In genomic region chr4:107837298-107837697, GRCh38 we compare ENCODE assay signal across 26 cellular contexts. TPM values are rescaled to one million over a fixed set of nuclear protein-coding genes. Genes with fewer than 3 reads are reported as not detected.
DNase-seq lines count a peak whose midpoint lies in the region; ATAC-seq, FAIRE-seq and TF ChIP-seq lines count a peak whose summit lies in the region.
"Had no signal": no experiment of that assay in that cellular context is flagged by ENCODE, and none has a peak within 500 bp of the region (broad histone marks: within the 10 kb centered on the region; RNA-seq: fewer than 3 reads in every experiment).

No MANE protein-coding gene starts in this region.

- H3K4me3 ChIP-seq in right atrium auricular region (no peak overlapping the region), left ventricle myocardium inferior (no peak overlapping the region), psoas muscle (no peak overlapping the region)
- H3K4me3 ChIP-seq: tibial nerve had no signal

- no peak for TF ChIP-seq POLR2A in H54 (IDR thresholded peaks at IDR 0.05; ENCODE audit: low read depth, low read length)

- H3K9me3 ChIP-seq in right atrium auricular region (no peaks in the 10 kb centered on the region), left ventricle myocardium inferior (replicated peaks) (no peaks in the 10 kb centered on the region), psoas muscle (no peaks in the 10 kb centered on the region)
- H3K9me3 ChIP-seq: tibial nerve had no signal

- H3K27ac ChIP-seq in right atrium auricular region (peak overlapping the region in 1 of 2 donors; percentile 40), left ventricle myocardium inferior (replicated peaks) (peak overlapping the region; percentile 17), psoas muscle (no peak overlapping the region)
- H3K27ac ChIP-seq: C4-2B had no signal

- H3K27me3 ChIP-seq in right atrium auricular region (no peaks in the 10 kb centered on the region), left ventricle myocardium inferior (ENCODE audit: low read depth) (no peaks in the 10 kb centered on the region), psoas muscle (ENCODE audit: insufficient read depth in 3 of 3, low read length in 2 of 3) (no peaks in the 10 kb centered on the region)
- H3K27me3 ChIP-seq: tibial nerve had no signal

- intact Hi-C loops in Right ventricle myocardium superior (cut with DNase I): no loop called here
- intact Hi-C loops in left ventricle myocardium inferior (cut with micrococcal nuclease): no loop called here
- intact Hi-C loops in psoas muscle (cut with DNase I): no loop called here

- no peak for FAIRE-seq in H54 (lab: Jason Lieb, UNC)
- FAIRE-seq: G401.6, GM19239 had no signal

- H3K36me3 ChIP-seq in right atrium auricular region (no peaks in the 10 kb centered on the region), left ventricle myocardium inferior (no peaks in the 10 kb centered on the region), psoas muscle (ENCODE audit: insufficient read depth in 1 of 2, low read depth in 1 of 2) (no peaks in the 10 kb centered on the region)
- H3K36me3 ChIP-seq: tibial nerve had no signal

- TF ChIP-seq CTCF in right atrium auricular region (IDR thresholded peaks at IDR 0.05) (no peak), left ventricle myocardium inferior (IDR thresholded peaks at IDR 0.05; ENCODE audit: borderline replicate concordance) (no peak), psoas muscle (IDR thresholded peaks at IDR 0.05) (no peak)

- peak; percentile 55 for DNase-seq in Right ventricle myocardium superior
- no peak for DNase-seq in right atrium auricular region (ENCODE audit: low spot score)
- peak; percentile 19 for DNase-seq in left ventricle myocardium inferior
- DNase-seq in psoas muscle: no peak
- DNase-seq in H54 (ENCODE audit: insufficient read length, low spot score): no peak
- DNase-seq in stimulated activated CD8-positive, alpha-beta memory T cell treated with anti-CD3 and anti-CD28 coated beads, Interleukin-4, amount 100 ng/mL, for 48 hours: no peak
- DNase-seq: activated CD4-positive, alpha-beta T cell treated with anti-CD3 and anti-CD28 coated beads, Interleukin-2, amount 10 ng/mL, durations not matched to agents 7 days and 5 days; activated effector memory CD4-positive, alpha-beta T cell treated with anti-CD3 and anti-CD28 coated beads, Interleukin-2, amount 50 U/mL, for 16 hours; KG1; NCI-H1048; NCI-H2029; NCI-H510A treated with DMSO at 0.1 percent for 48 hours; occipital lobe; retina; SIG-M5; stimulated activated naive CD4-positive, alpha-beta T cell treated with Interleukin-2 at 50 U/mL for 16 hours; T-helper 1 cell had no signal

- WGBS in psoas muscle, 3 donors: 50 to 66% (median 63%) methylated on average over 4 of the region's 4 CpGs

- ATAC-seq in Right ventricle myocardium superior (ENCODE audit: poor library complexity) (peak; percentile 69), psoas muscle (peak in 3 of 4 donors; percentile 35 to 78 (median 65)), HG02870 (IDR thresholded peaks at IDR 0.05; ENCODE audit: unreplicated experiment) (no peak), GM18511 (IDR thresholded peaks at IDR 0.05; ENCODE audit: unreplicated experiment) (no peak)
- ATAC-seq: HCT116, left lobe of liver had no signal

- H3K4me1 ChIP-seq in right atrium auricular region (peaks cover 0 to 13% of the 10 kb centered on the region in 2 donors), left ventricle myocardium inferior (peaks cover 17% of the 10 kb centered on the region), psoas muscle (peaks cover 14% of the 10 kb centered on the region)

RNA-seq across cellular contexts. Expression of gene SGMS2, which starts 12.6 kb away (rescaled TPM):
- total RNA-seq in Right ventricle myocardium superior (18.5 TPM), right atrium auricular region (10 to 100 TPM; 53.6 to 73.6 TPM), left ventricle myocardium inferior (21.4 TPM), psoas muscle (10 to 100 TPM in 1 of 4 donors, 1 to 10 TPM in 3; 4.6 to 14.2 (median 9.6) TPM)
- polyA plus RNA-seq in psoas muscle: 1 to 10 TPM; 1.7 to 8.7 (median 2.9) TPM
- total RNA-seq: OCI-LY7 had no signal

Comparison
In these comparisons a context has a peak if more than half of its experiments do, and no peak if none do; other contexts are left out.
1. DNase-seq: peak in Right ventricle myocardium superior (single experiment) and left ventricle myocardium inferior (single experiment); none in right atrium auricular region (single experiment), psoas muscle (0 of 2), H54 (single experiment) and stimulated activated CD8-positive, alpha-beta memory T cell treated with anti-CD3 and anti-CD28 coated beads, Interleukin-4, amount 100 ng/mL, for 48 hours (single experiment).
2. ATAC-seq: peak in Right ventricle myocardium superior (single experiment) and psoas muscle (3 of 4); none in HG02870 (single experiment) and GM18511 (single experiment).